In the genomic region with DNA sequence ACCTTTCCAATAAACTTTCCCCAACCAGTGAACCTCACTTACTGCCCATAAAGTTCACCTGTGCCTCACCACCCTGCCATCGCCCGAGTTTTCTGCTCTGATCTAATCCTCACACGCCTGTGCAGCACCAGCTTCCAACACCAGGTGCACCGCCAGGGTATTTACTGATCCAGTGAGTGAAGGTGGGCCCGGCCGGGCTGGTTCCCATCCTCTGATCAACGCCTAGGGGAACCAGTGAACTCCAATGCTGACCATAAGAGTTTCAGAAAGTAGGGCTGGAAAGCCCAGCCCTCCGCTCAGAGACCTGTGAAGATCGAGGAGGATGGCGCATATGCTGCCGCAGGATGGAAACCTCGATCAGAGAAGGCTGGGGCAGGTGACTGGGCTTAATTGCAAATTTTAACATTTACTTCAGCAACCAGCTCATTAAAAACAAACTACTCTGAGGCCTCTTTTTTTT, we compare ENCODE assay signal across 8 cellular contexts. TPM values are rescaled to one million over a fixed set of nuclear protein-coding genes. Genes with fewer than 3 reads are reported as not detected.
A peak's percentile ranks its signal among the peaks of the same experiment; 100 is the strongest.
DNase-seq lines count a peak whose midpoint lies in the region; ATAC-seq and TF ChIP-seq lines count a peak whose summit lies in the region.

No MANE protein-coding gene starts in this region.

- no peaks in the 10 kb centered on the region for H3K9me2 ChIP-seq in OCI-LY1 (ENCODE audit: low read depth, low read length)

- CTCF ChIA-PET in AG04450 (lab: Charles Lee): interaction anchor here (0.6 to 0.9 kb wide), 9 partner anchors 12 to 412 kb away, joined by 3 to 4 read pairs (median 3); partner anchors contain the start of genes ESYT1 and SMARCC2

- H3F3A ChIP-seq in OCI-LY1 (ENCODE audit: insufficient read depth, low read length): no peaks in the 10 kb centered on the region

- peak overlapping the region; percentile 90 for H3K27ac Mint-ChIP-seq in activated T-helper 17 cell treated with anti-CD3 and anti-CD28 coated beads, Interleukin-2, amount 50 U/mL, for 72 hours

- ATAC-seq in GM18907 (IDR thresholded peaks at IDR 0.05; ENCODE audit: unreplicated experiment) (peak; percentile 47), HG03432 (IDR thresholded peaks at IDR 0.05; ENCODE audit: unreplicated experiment) (peak; percentile 47)
- ATAC-seq in activated T-helper 17 cell treated with anti-CD3 and anti-CD28 coated beads, Interleukin-2, amount 50 U/mL, for 72 hours (replicated peaks): peak; percentile 64

- peak overlapping the region; percentile 81 for H3K27ac ChIP-seq in AG04450 (ENCODE audit: low read depth, low read length)
- peak overlapping the region; percentile 91 for H3K27ac ChIP-seq in OCI-LY1 (ENCODE audit: low read depth, low read length, poor library complexity, severe bottlenecking)
- H3K27ac ChIP-seq in rectal smooth muscle tissue (ENCODE audit: low read depth, low read length): peak overlapping the region; percentile 83

- H3K4me1 ChIP-seq in OCI-LY1 (ENCODE audit: insufficient read depth, low read length, severe bottlenecking) (peaks cover 30% of the 10 kb centered on the region), rectal smooth muscle tissue (ENCODE audit: control insufficient read depth, insufficient read depth, low read length) (peaks cover 9% of the 10 kb centered on the region)

- H3K9me3 ChIP-seq in AG04450 (ENCODE audit: control insufficient read depth, insufficient read depth, low read length) (no peaks in the 10 kb centered on the region), OCI-LY1 (ENCODE audit: low read length) (no peaks in the 10 kb centered on the region)

- H3K36me3 ChIP-seq in OCI-LY1 (ENCODE audit: insufficient read depth, low read length): peaks cover 6% of the 10 kb centered on the region; the same call in 1 of the 2 replicates
- peaks cover 2% of the 10 kb centered on the region for H3K36me3 ChIP-seq in rectal smooth muscle tissue (ENCODE audit: control insufficient read depth, insufficient read depth, low read length)

- no peaks in the 10 kb centered on the region for H3K9me3 Mint-ChIP-seq in activated T-helper 17 cell treated with anti-CD3 and anti-CD28 coated beads, Interleukin-2, amount 50 U/mL, for 72 hours

- H2AFZ ChIP-seq in OCI-LY1 (ENCODE audit: low read length): peak overlapping the region; percentile 24; the same call in 1 of the 2 replicates

- peak overlapping the region; percentile 71 for H3K4me3 ChIP-seq in AG04450 (ENCODE audit: low read depth, low read length)
- peak overlapping the region; percentile 77 for H3K4me3 ChIP-seq in OCI-LY1 (ENCODE audit: low read depth, low read length, poor library complexity, severe bottlenecking)
- peak overlapping the region; percentile 60 for H3K4me3 ChIP-seq in rectal smooth muscle tissue (ENCODE audit: low read length)

- H3K4me1 Mint-ChIP-seq in activated T-helper 17 cell treated with anti-CD3 and anti-CD28 coated beads, Interleukin-2, amount 50 U/mL, for 72 hours: peaks cover 6% of the 10 kb centered on the region

- H3K36me3 Mint-ChIP-seq in activated T-helper 17 cell treated with anti-CD3 and anti-CD28 coated beads, Interleukin-2, amount 50 U/mL, for 72 hours (ENCODE audit: low read depth): peaks cover 18% of the 10 kb centered on the region

- POLR2A ChIA-PET in AG04450 (lab: Yijun Ruan, JAX): interaction anchor here (1.2 to 1.3 kb wide), 2 partner anchors 11 to 24 kb away, joined by 4 to 5 read pairs; partner anchors contain the start of gene ESYT1

- peak overlapping the region; percentile 91 for H3K4me2 ChIP-seq in OCI-LY1 (ENCODE audit: low read length)

- H3K27me3 ChIP-seq in AG04450 (ENCODE audit: control insufficient read depth, insufficient read depth, low read length): no peaks in the 10 kb centered on the region
- no peaks in the 10 kb centered on the region for H3K27me3 ChIP-seq in OCI-LY1 (ENCODE audit: insufficient read depth, low read length)
- H3K27me3 ChIP-seq in rectal smooth muscle tissue (ENCODE audit: control insufficient read depth, insufficient read depth, low read length): no peaks in the 10 kb centered on the region

- peak overlapping the region; percentile 81 for H3K4me3 Mint-ChIP-seq in activated T-helper 17 cell treated with anti-CD3 and anti-CD28 coated beads, Interleukin-2, amount 50 U/mL, for 72 hours

- no peaks in the 10 kb centered on the region for H4K20me1 ChIP-seq in OCI-LY1 (ENCODE audit: insufficient read depth, low read length)

- H3K27me3 Mint-ChIP-seq in activated T-helper 17 cell treated with anti-CD3 and anti-CD28 coated beads, Interleukin-2, amount 50 U/mL, for 72 hours: no peaks in the 10 kb centered on the region

- H3K9ac ChIP-seq in OCI-LY1 (ENCODE audit: low read length): peak overlapping the region; percentile 88
- H3K9ac ChIP-seq in rectal smooth muscle tissue (ENCODE audit: low read length): peak overlapping the region; percentile 79

- TF ChIP-seq CTCF in AG04450 (IDR thresholded peaks at IDR 0.05; ENCODE audit: low read depth, low read length) (peak; percentile 42), OCI-LY1 (IDR thresholded peaks at IDR 0.05; ENCODE audit: low read length) (peak; percentile 62)

- DNase-seq in AG04450 (ENCODE audit: low read depth, low spot score) (no peak), germinal center (ENCODE audit: low spot score) (peak; percentile 79), occipital lobe (lab: John Stamatoyannopoulos, UW) (no peak)

- H3K79me2 ChIP-seq in OCI-LY1 (ENCODE audit: insufficient read depth, low read length): no peaks in the 10 kb centered on the region

RNA-seq across cellular contexts. Expression of gene MYL6B, which starts 0.7 kb away (rescaled TPM):
- 118 and 124 TPM in 2 replicates for polyA plus RNA-seq in AG04450 (2011; rRNA removed)
- 51.2 and 67.1 TPM in 2 replicates for polyA minus RNA-seq in AG04450 (2011; rRNA and poly(A)+ RNA removed)
- total RNA-seq in activated T-helper 17 cell treated with anti-CD3 and anti-CD28 coated beads, Interleukin-2, amount 50 U/mL, for 72 hours: 100 to 1,000 TPM in 1 of 2 donors, 10 to 100 TPM in 1; 96.9 to 114 TPM
- 77.0 TPM for total RNA-seq in occipital lobe

RNA-seq across cellular contexts. Expression of gene MYL6, which starts 6.5 kb away (rescaled TPM):
- 5,661 and 5,957 TPM in 2 replicates for polyA plus RNA-seq in AG04450 (2011; rRNA removed)
- 1,789 and 1,916 TPM in 2 replicates for polyA minus RNA-seq in AG04450 (2011; rRNA and poly(A)+ RNA removed)
- total RNA-seq in activated T-helper 17 cell treated with anti-CD3 and anti-CD28 coated beads, Interleukin-2, amount 50 U/mL, for 72 hours: 1,000 to 10,000 TPM in 1 of 2 donors, 100 to 1,000 TPM in 1; 974 to 1,528 TPM
- 417 TPM for total RNA-seq in occipital lobe

RNA-seq across cellular contexts. Expression of gene ESYT1, which starts 23.6 kb away (rescaled TPM):
- polyA plus RNA-seq in AG04450 (2011; rRNA removed): 127 and 140 TPM in 2 replicates
- polyA minus RNA-seq in AG04450 (2011; rRNA and poly(A)+ RNA removed): 246 and 296 TPM in 2 replicates
- 100 to 1,000 TPM; 234 to 236 TPM for total RNA-seq in activated T-helper 17 cell treated with anti-CD3 and anti-CD28 coated beads, Interleukin-2, amount 50 U/mL, for 72 hours
- total RNA-seq in occipital lobe: 21.8 TPM

RNA-seq across cellular contexts. Expression of gene ZC3H10, which starts 33.6 kb away (rescaled TPM):
- 1.5 and 1.9 TPM in 2 replicates for polyA plus RNA-seq in AG04450 (2011; rRNA removed)
- 6.9 and 8.0 TPM in 2 replicates for polyA minus RNA-seq in AG04450 (2011; rRNA and poly(A)+ RNA removed)
- 1 to 10 TPM; 7.8 to 8.0 TPM for total RNA-seq in activated T-helper 17 cell treated with anti-CD3 and anti-CD28 coated beads, Interleukin-2, amount 50 U/mL, for 72 hours
- total RNA-seq in occipital lobe: 10.6 TPM

RNA-seq across cellular contexts. Expression of gene RPL41, which starts 35.3 kb away (rescaled TPM):
- polyA plus RNA-seq in AG04450 (2011; rRNA removed): 7,461 and 7,686 TPM in 2 replicates
- 1,161 and 1,303 TPM in 2 replicates for polyA minus RNA-seq in AG04450 (2011; rRNA and poly(A)+ RNA removed)
- total RNA-seq in activated T-helper 17 cell treated with anti-CD3 and anti-CD28 coated beads, Interleukin-2, amount 50 U/mL, for 72 hours: 1,000 to 10,000 TPM; 4,564 to 4,582 TPM
- 1,070 TPM for total RNA-seq in occipital lobe

Comparison
In these comparisons a context has a peak if more than half of its experiments do, and no peak if none do; other contexts are left out.
1. RNA of gene ESYT1, which starts 23.6 kb away (total RNA-seq): 234 to 236 TPM in activated T-helper 17 cell treated with anti-CD3 and anti-CD28 coated beads, Interleukin-2, amount 50 U/mL, for 72 hours; 21.8 TPM in occipital lobe (single experiment); every median in the first group is over 10 times any median in the second.
2. Peak in every context shown above with its lines, with median percentiles within 50 percentile points of each other: H3K27ac ChIP-seq, H3K4me3 ChIP-seq and ATAC-seq.